In genomic region chr6:43570876-43571441, GRCh38 we compare ENCODE assay signal across 7 cellular contexts. TPM values are rescaled to one million over a fixed set of nuclear protein-coding genes. Genes with fewer than 3 reads are reported as not detected.
DNase-seq lines count a peak whose midpoint lies in the region; ATAC-seq and TF ChIP-seq lines count a peak whose summit lies in the region.
"Had no signal": no experiment of that assay in that cellular context is flagged by ENCODE, and none has a peak within 500 bp of the region (broad histone marks: within the 10 kb centered on the region; RNA-seq: fewer than 3 reads in every experiment).

No MANE protein-coding gene starts in this region.

- H3K27me3 Mint-ChIP-seq in Calu3 (ENCODE audit: unreplicated experiment): no peaks in the 10 kb centered on the region

- CTCF ChIA-PET in Calu3 (lab: Charles Lee): no interaction called here

- no peak for TF ChIP-seq CTCF in Calu3 (IDR thresholded peaks at IDR 0.05; ENCODE audit: unreplicated experiment)
- no peak for TF ChIP-seq CTCF in epithelial cell of esophagus (IDR thresholded peaks at IDR 0.05; ENCODE audit: insufficient read depth, low read depth, low read length, missing control alignments)

- peaks cover 8% of the 10 kb centered on the region for H3K4me1 Mint-ChIP-seq in Calu3 (ENCODE audit: low read depth, unreplicated experiment)

- DNase-seq in Calu3: no peak
- DNase-seq in NOMO-1 (lab: John Stamatoyannopoulos, UW; ENCODE audit: unreplicated experiment in 2 of 2): peak; percentile 22 to 49
- peak; percentile 89 for DNase-seq in epithelial cell of esophagus (ENCODE audit: low read depth)
- DNase-seq in cardiac septum (ENCODE audit: low spot score): no peak
- no peak for DNase-seq in activated effector memory CD4-positive, alpha-beta T cell treated with Interleukin-2 at 50 U/mL for 16 hours
- DNase-seq: NCI-H1930 had no signal

- no peaks in the 10 kb centered on the region for H3K9me3 Mint-ChIP-seq in Calu3 (ENCODE audit: low read depth, unreplicated experiment)

- intact Hi-C loops in Calu3 (cut with micrococcal nuclease; ENCODE audit: unreplicated experiment): no loop called here
- intact Hi-C loops in cardiac septum (cut with DNase I): no loop called here

- H3K27ac Mint-ChIP-seq in Calu3 (ENCODE audit: unreplicated experiment): peak overlapping the region; percentile 39

- H3K36me3 Mint-ChIP-seq in Calu3 (ENCODE audit: insufficient read depth, unreplicated experiment): peaks cover 72% of the 10 kb centered on the region

- ATAC-seq in HG02840 (IDR thresholded peaks at IDR 0.05; ENCODE audit: low FRiP score, unreplicated experiment): no peak

- no TSS peak for BruUV-seq in Calu3 (replicated peaks; lab: Mats Ljungman, UMichigan)

- no peak overlapping the region for H3K4me3 Mint-ChIP-seq in Calu3 (ENCODE audit: low read depth, unreplicated experiment)

- H3K4me3 ChIP-seq in epithelial cell of esophagus (ENCODE audit: low read length): no peak overlapping the region

RNA-seq across cellular contexts. Expression of gene XPO5, which starts 4.9 kb away (rescaled TPM):
- total RNA-seq in Calu3 (2022): 106 and 131 TPM in 2 replicates
- total RNA-seq in cardiac septum: 20.3 TPM

RNA-seq across cellular contexts. Expression of gene POLH, which starts 5.0 kb away (rescaled TPM):
- total RNA-seq in Calu3 (2022) (25.7 and 31.9 TPM in 2 replicates), cardiac septum (9.8 TPM)

RNA-seq across cellular contexts. Expression of gene POLR1C, which starts 54.1 kb away (rescaled TPM):
- total RNA-seq in Calu3 (2022) (79.6 and 92.1 TPM in 2 replicates), cardiac septum (14.8 TPM)

RNA-seq across cellular contexts. Expression of gene YIPF3, which starts 54.2 kb away (rescaled TPM):
- total RNA-seq in Calu3 (2022) (127 and 133 TPM in 2 replicates), cardiac septum (65.7 TPM)

RNA-seq across cellular contexts. Expression of gene GTPBP2, which starts 58.1 kb away (rescaled TPM):
- total RNA-seq in Calu3 (2022) (186 and 188 TPM in 2 replicates), cardiac septum (27.9 TPM)

Comparison
In these comparisons a context has a peak if more than half of its experiments do, and no peak if none do; other contexts are left out.
1. DNase-seq: peak in NOMO-1 (2 of 2) and epithelial cell of esophagus (single experiment); none in Calu3 (single experiment), cardiac septum (single experiment) and activated effector memory CD4-positive, alpha-beta T cell treated with Interleukin-2 at 50 U/mL for 16 hours (single experiment).